Comparison of ENCODE assay signal across 8 cellular contexts in the genomic region with DNA sequence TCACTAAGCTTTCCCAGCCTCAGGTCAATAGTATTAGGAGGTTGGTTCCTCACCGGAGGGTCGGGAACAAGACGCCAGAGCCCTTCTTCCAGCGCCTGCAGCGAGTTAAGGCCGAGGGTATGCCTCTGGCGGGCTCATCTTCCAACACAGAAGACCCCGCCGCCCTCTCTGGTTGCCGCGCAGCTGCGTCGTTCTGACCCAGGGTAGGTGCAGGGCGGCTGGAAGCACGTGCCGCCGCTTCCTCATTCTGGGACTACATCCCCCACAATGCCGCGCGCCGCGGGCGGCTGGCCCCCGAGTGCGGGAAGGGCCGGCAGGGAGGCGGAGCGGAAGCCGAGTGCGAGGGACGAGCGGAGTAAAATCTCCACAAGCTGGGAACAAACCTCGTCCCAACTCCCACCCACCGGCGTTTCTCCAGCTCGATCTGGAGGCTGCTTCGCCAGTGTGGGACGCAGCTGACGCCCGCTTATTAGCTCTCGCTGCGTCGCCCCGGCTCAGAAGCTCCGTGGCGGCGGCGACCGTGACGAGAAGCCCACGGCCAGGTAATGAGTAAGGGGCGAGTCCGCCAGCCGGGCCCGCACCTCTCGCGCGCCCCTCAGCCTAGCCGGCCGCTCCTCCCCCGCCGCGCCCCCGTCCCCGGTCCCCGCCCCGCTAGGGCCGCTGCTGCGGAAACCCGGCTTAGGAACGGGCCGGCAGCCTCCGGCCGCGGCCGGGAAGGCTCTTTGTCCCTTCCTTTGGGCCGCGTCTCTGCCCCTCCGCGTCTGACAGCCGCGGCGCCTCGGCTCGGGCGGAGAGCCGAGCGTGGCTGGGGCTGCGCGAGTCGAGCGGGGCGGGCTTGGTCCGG. TPM values are rescaled to one million over a fixed set of nuclear protein-coding genes. Genes with fewer than 3 reads are reported as not detected.
DNase-seq lines count a peak whose midpoint lies in the region; TF ChIP-seq lines count a peak whose summit lies in the region.

A gene with protein sequence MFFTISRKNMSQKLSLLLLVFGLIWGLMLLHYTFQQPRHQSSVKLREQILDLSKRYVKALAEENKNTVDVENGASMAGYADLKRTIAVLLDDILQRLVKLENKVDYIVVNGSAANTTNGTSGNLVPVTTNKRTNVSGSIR (plus strand): TSS at position 319 of the 844 bp plus-strand sequence. CDS start 13,934 bp downstream, outside the sequence.

- peaks cover 9% of the 10 kb centered on the region; the same call in 1 of the 2 replicates for H3K4me1 ChIP-seq in MM.1S (ENCODE audit: low read length)
- H3K4me1 ChIP-seq in SJSA1 (replicated peaks): peaks cover 50% of the 10 kb centered on the region
- peaks cover 19% of the 10 kb centered on the region for H3K4me1 ChIP-seq in suprapubic skin

- 0 out of 2 replicates have a peak, but pooled peaks cover 4% of the 10 kb centered on the region for H3K79me2 ChIP-seq in MM.1S (ENCODE audit: low read length)

- peak within 1 kb of the TSS; percentile 60; the same call in 1 of the 2 replicates for H3K27ac ChIP-seq in MM.1S (ENCODE audit: low read length)
- H3K27ac ChIP-seq in SJSA1: peak within 1 kb of the TSS; percentile 55
- H3K27ac ChIP-seq in suprapubic skin: peak within 1 kb of the TSS; percentile 93

- TF ChIP-seq CTCF in MM.1S (IDR thresholded peaks at IDR 0.05; ENCODE audit: low read length) (no peak), suprapubic skin (IDR thresholded peaks at IDR 0.05) (no peak)

- H3K9me2 ChIP-seq in MM.1S (replicated peaks; ENCODE audit: insufficient read depth, low read length): no peaks in the 10 kb centered on the region

- peak within 1 kb of the TSS; percentile 86 for H3K4me2 ChIP-seq in MM.1S (ENCODE audit: low read depth, low read length)

- no peak for TF ChIP-seq EP300 in suprapubic skin (IDR thresholded peaks at IDR 0.05)

- H4K20me1 ChIP-seq in MM.1S (ENCODE audit: insufficient read depth, low read length): no peaks in the 10 kb centered on the region

- H3K4me3 ChIP-seq in MM.1S (ENCODE audit: low read length) (peak within 1 kb of the TSS; percentile 78), SJSA1 (peak within 1 kb of the TSS; percentile 60), suprapubic skin (peak within 1 kb of the TSS; percentile 78)

- H2AFZ ChIP-seq in MM.1S (ENCODE audit: low read length): peak within 1 kb of the TSS; percentile 92

- peak; percentile 81 for DNase-seq in GDM1 (lab: John Stamatoyannopoulos, UW)
- peak; percentile 87 for DNase-seq in HCEC 1CT
- peak; percentile 88 for DNase-seq in MM.1S
- DNase-seq in SJSA1 (ENCODE audit: low read depth in 1 of 2, low spot score in 2 of 2): peak; percentile 87 to 91
- peak; percentile 83 for DNase-seq in activated naive CD4-positive, alpha-beta T cell treated with anti-CD3 and anti-CD28 coated beads, Interleukin-2, amount 50 U/mL, for 16 hours
- DNase-seq in glomerular endothelial cell (ENCODE audit: extremely low read depth, low read depth, low spot score): peak; percentile 39
- peak; percentile 90 for DNase-seq in occipital lobe (lab: John Stamatoyannopoulos, UW)
- DNase-seq in suprapubic skin (ENCODE audit: low spot score in 2 of 2): peak; percentile 94 to 95

- no peaks in the 10 kb centered on the region for H3K27me3 ChIP-seq in MM.1S (replicated peaks; ENCODE audit: insufficient read depth, low read length)
- H3K27me3 ChIP-seq in SJSA1 (replicated peaks): no peaks in the 10 kb centered on the region
- H3K27me3 ChIP-seq in suprapubic skin: no peaks in the 10 kb centered on the region

- peak within 1 kb of the TSS; percentile 51; the same call in 1 of the 2 replicates for H3K9ac ChIP-seq in MM.1S (ENCODE audit: low read length)

- peaks cover 11% of the 10 kb centered on the region for H3F3A ChIP-seq in MM.1S (ENCODE audit: insufficient read depth, low read length)

- H3K9me3 ChIP-seq in MM.1S (replicated peaks; ENCODE audit: insufficient read depth, low read length): no peaks in the 10 kb centered on the region
- no peaks in the 10 kb centered on the region for H3K9me3 ChIP-seq in SJSA1 (replicated peaks)
- H3K9me3 ChIP-seq in suprapubic skin: no peaks in the 10 kb centered on the region

- H3K36me3 ChIP-seq in MM.1S (replicated peaks; ENCODE audit: insufficient read depth, low read length) (no peaks in the 10 kb centered on the region), SJSA1 (no peaks in the 10 kb centered on the region), suprapubic skin (no peaks in the 10 kb centered on the region)

- TF ChIP-seq POLR2A in suprapubic skin (IDR thresholded peaks at IDR 0.05): no peak

- WGBS in suprapubic skin: 4% methylated on average over 33 of the region's 94 CpGs

RNA-seq across cellular contexts. Expression of the gene that starts here (rescaled TPM):
- total RNA-seq in SJSA1 (2014; rRNA removed; shearing (Covaris generic)): 34.7 and 52.1 TPM in 2 replicates
- total RNA-seq in glomerular endothelial cell (9.7 and 15.6 TPM in 2 replicates), occipital lobe (67.1 TPM), suprapubic skin (10 to 100 TPM in 2 of 4 donors, 1 to 10 TPM in 2; 7.1 to 25.4 (median 11.5) TPM)

Comparison
In these comparisons a context has a peak if more than half of its experiments do, and no peak if none do; other contexts are left out.
1. Peak in every context shown above with its lines: DNase-seq, H3K4me3 ChIP-seq and H3K27ac ChIP-seq.
2. DNase-seq: peak in every context shown above with its lines; median percentile 94 in suprapubic skin; 90 in occipital lobe; 89 in SJSA1; 88 in MM.1S; 87 in HCEC 1CT; 83 in activated naive CD4-positive, alpha-beta T cell treated with anti-CD3 and anti-CD28 coated beads, Interleukin-2, amount 50 U/mL, for 16 hours; 81 in GDM1; 39 in glomerular endothelial cell.